In the genomic region with DNA sequence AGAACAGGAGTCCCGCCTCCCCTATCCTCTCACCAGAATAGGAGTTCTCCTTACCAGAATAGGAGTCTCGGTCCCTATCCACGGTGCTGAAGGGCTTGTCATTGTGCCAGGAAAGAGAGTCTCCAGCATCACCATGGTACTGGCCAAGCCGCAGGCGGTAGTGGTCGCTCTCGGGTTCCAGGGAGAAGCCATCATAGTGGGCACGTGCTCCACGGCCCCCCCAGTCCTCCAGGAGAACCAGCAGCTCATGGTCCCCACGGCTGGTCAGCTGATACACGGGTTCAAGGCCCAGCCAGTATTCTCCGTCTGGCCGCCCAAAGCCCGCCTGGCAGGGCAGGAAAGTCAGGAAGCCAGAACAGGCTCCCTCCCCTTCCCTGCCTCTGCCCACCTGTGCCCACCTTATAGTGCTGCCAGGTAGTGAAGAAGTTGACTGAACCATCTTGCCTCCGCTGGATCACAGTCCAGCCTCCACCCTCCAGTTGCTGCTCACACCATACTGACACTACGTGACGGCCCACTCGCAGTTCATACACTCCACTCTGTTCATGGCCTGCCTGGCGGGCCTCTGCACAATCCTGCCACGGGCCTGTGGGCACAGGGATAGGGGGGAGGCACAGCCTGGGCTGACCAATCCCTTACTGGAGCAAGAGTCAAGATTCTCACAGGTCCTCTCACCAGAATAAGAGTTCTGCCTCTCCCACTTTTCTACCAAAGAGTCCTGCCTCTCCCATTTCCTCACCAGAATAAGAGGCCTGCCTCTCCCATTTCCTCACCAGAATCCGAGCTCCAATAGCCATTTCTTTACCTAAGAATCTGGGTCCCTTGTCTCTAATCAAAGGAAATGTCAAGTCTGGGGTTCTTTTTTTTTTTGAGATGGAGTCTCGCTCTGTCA, we compare ENCODE assay signal across 21 cellular contexts. TPM values are rescaled to one million over a fixed set of nuclear protein-coding genes. Genes with fewer than 3 reads are reported as not detected.
DNase-seq lines count a peak whose midpoint lies in the region; ATAC-seq and TF ChIP-seq lines count a peak whose summit lies in the region.
"Had no signal": no experiment of that assay in that cellular context is flagged by ENCODE, and none has a peak within 500 bp of the region (broad histone marks: within the 10 kb centered on the region; RNA-seq: fewer than 3 reads in every experiment).

No MANE protein-coding gene starts in this region.

- in situ Hi-C loops in GM23248 (cut with MboI), result no loop called here

- peak; percentile 22 for TF ChIP-seq POLR2A in right lobe of liver (IDR thresholded peaks at IDR 0.05)

- H3K9me3 Mint-ChIP-seq in activated T-helper 17 cell treated with anti-CD3 and anti-CD28 coated beads, Interleukin-2, amount 50 U/mL, for 72 hours, result no peaks in the 10 kb centered on the region
- H3K9me3 Mint-ChIP-seq: activated T-helper 1 cell treated with anti-CD3 and anti-CD28 coated beads, Interleukin-12 subunit alpha, Interleukin-12 subunit beta, Interleukin-2, Interleukin-4 antibody, amounts not matched to agents 30 ng/mL and 10 ng/mL and 1 ng/mL, durations not matched to agents 14 hours and 24 hours and 36 hours had no signal

- no peaks in the 10 kb centered on the region for H3K4me1 Mint-ChIP-seq in activated T-helper 17 cell treated with anti-CD3 and anti-CD28 coated beads, Interleukin-2, amount 50 U/mL, for 72 hours
- H3K4me1 Mint-ChIP-seq: neural progenitor cell had no signal

- H3K36me3 Mint-ChIP-seq in activated T-helper 17 cell treated with anti-CD3 and anti-CD28 coated beads, Interleukin-2, amount 50 U/mL, for 72 hours (ENCODE audit: low read depth), result peaks cover 57% of the 10 kb centered on the region
- H3K36me3 Mint-ChIP-seq: neural progenitor cell had no signal

- H3K4me3 Mint-ChIP-seq in activated T-helper 17 cell treated with anti-CD3 and anti-CD28 coated beads, Interleukin-2, amount 50 U/mL, for 72 hours, result no peak overlapping the region
- H3K4me3 Mint-ChIP-seq: activated T-helper 1 cell treated with anti-CD3 and anti-CD28 coated beads, Interleukin-12 subunit alpha, Interleukin-12 subunit beta, Interleukin-2, Interleukin-4 antibody, amounts not matched to agents 30 ng/mL and 10 ng/mL and 1 ng/mL, durations not matched to agents 14 hours and 24 hours and 36 hours; neural progenitor cell had no signal

- intact Hi-C loops in right lobe of liver (cut with DNase I), result no loop called here

- H2AFZ ChIP-seq in DND-41 (ENCODE audit: low read depth, low read length) (no peak overlapping the region), GM23248 (no peak overlapping the region)
- H2AFZ ChIP-seq: neural progenitor cell had no signal

- 0 out of 2 replicates have a peak, but pooled peaks cover 3% of the 10 kb centered on the region for H4K20me1 ChIP-seq in DND-41 (ENCODE audit: insufficient read depth, low read length)
- no peaks in the 10 kb centered on the region for H4K20me1 ChIP-seq in GM23248 (ENCODE audit: insufficient read depth)

- H3K9ac ChIP-seq in DND-41 (ENCODE audit: low read depth, low read length) (no peak overlapping the region), GM23248 (no peak overlapping the region)
- H3K9ac ChIP-seq: neural progenitor cell had no signal

- H3K9me2 ChIP-seq in GM23248 (ENCODE audit: insufficient read depth), result no peaks in the 10 kb centered on the region

- H3K9me3 ChIP-seq in DND-41 (ENCODE audit: insufficient read depth, low read length, severe bottlenecking), result no peaks in the 10 kb centered on the region
- no peaks in the 10 kb centered on the region for H3K9me3 ChIP-seq in GM23248 (ENCODE audit: low read depth)
- H3K9me3 ChIP-seq in right lobe of liver, result no peaks in the 10 kb centered on the region
- H3K9me3 ChIP-seq: gastroesophageal sphincter, suprapubic skin had no signal

- no peaks in the 10 kb centered on the region for H3K79me2 ChIP-seq in DND-41 (ENCODE audit: insufficient read depth, low read length)
- no peaks in the 10 kb centered on the region for H3K79me2 ChIP-seq in GM23248 (ENCODE audit: insufficient read depth)

- TF ChIP-seq CTCF in DND-41 (IDR thresholded peaks at IDR 0.05; ENCODE audit: borderline replicate concordance, extremely low read depth, low read length, poor library complexity, severe bottlenecking) (no peak), right lobe of liver (IDR thresholded peaks at IDR 0.05) (no peak)

- 87 to 88% methylated on average over 22 of the region's 22 CpGs for WGBS in GM23248 (ENCODE audit: low coverage in 1 of 2, low lambda C conversion rate in 2 of 2, missing lambda C conversion rate in 2 of 2), 2 experiments
- 82% methylated on average over 18 of the region's 22 CpGs for WGBS in right lobe of liver (ENCODE audit: insufficient coverage, low coverage, low lambda C conversion rate, missing lambda C conversion rate)

- H3K27me3 Mint-ChIP-seq in activated T-helper 17 cell treated with anti-CD3 and anti-CD28 coated beads, Interleukin-2, amount 50 U/mL, for 72 hours, result no peaks in the 10 kb centered on the region

- H3F3A ChIP-seq in GM23248 (ENCODE audit: insufficient read depth), result peaks cover 15% of the 10 kb centered on the region

- no peak overlapping the region for H3K4me2 ChIP-seq in DND-41 (ENCODE audit: insufficient read depth, low read length)
- H3K4me2 ChIP-seq in GM23248 (ENCODE audit: unreplicated experiment), result no peak overlapping the region
- H3K4me2 ChIP-seq: neural progenitor cell had no signal

- DNase-seq in DND-41, result peak; percentile 30
- DNase-seq in GM23248, result peak; percentile 29
- DNase-seq in right lobe of liver, result no peak
- no peak for DNase-seq in stimulated activated CD4-positive, alpha-beta T cell treated with anti-CD3 and anti-CD28 coated beads, Interleukin-4, amount 100 ng/mL, for 24 hours
- DNase-seq in NCI-H345 treated with DMSO at 0.1 percent for 48 hours (lab: John Stamatoyannopoulos, UW; ENCODE audit: unreplicated experiment), result no peak
- no peak for DNase-seq in NCI-H226
- DNase-seq: amniotic stem cell, BE2C, DMS153, GOT3, mesenchymal stem cell, NCI-H2029 treated with DMSO at 0.1 percent for 48 hours, NCI-H748 treated with DMSO at 0.1 percent for 48 hours, retina, T-helper 2 cell had no signal

- H3K4me3 ChIP-seq in DND-41 (ENCODE audit: low read depth in 1 of 2, low read length in 2 of 2) (no peak overlapping the region), GM23248 (no peak overlapping the region), right lobe of liver (no peak overlapping the region)
- H3K4me3 ChIP-seq: gastroesophageal sphincter, neural progenitor cell, suprapubic skin had no signal

- H3K27me3 ChIP-seq in DND-41 (ENCODE audit: insufficient read depth, low read length, poor library complexity) (no peaks in the 10 kb centered on the region), GM23248 (replicated peaks; ENCODE audit: insufficient read depth) (no peaks in the 10 kb centered on the region), right lobe of liver (no peaks in the 10 kb centered on the region)
- H3K27me3 ChIP-seq: BE2C, gastroesophageal sphincter, suprapubic skin had no signal

- peaks cover 7% of the 10 kb centered on the region for H3K36me3 ChIP-seq in DND-41 (ENCODE audit: insufficient read depth, low read length)
- no peaks in the 10 kb centered on the region; the same call in 1 of the 2 replicates for H3K36me3 ChIP-seq in GM23248 (ENCODE audit: low read depth)
- H3K36me3 ChIP-seq in right lobe of liver, result peaks cover 5 to 24% (median 10%) of the 10 kb centered on the region in 4 donors
- H3K36me3 ChIP-seq: BE2C, neural progenitor cell had no signal

- ATAC-seq in DND-41 (ENCODE audit: insufficient read depth, low read depth) (peak; percentile 49; the same call in 1 of the 3 replicates), right lobe of liver (no peak)
- ATAC-seq in activated T-helper 17 cell treated with anti-CD3 and anti-CD28 coated beads, Interleukin-2, amount 50 U/mL, for 72 hours (replicated peaks), result no peak
- ATAC-seq: gastroesophageal sphincter had no signal

- H3K4me1 ChIP-seq in DND-41 (ENCODE audit: insufficient read depth, low read length) (no peaks in the 10 kb centered on the region), GM23248 (ENCODE audit: insufficient read depth) (no peaks in the 10 kb centered on the region), right lobe of liver (peaks cover 0 to 57% (median 17%) of the 10 kb centered on the region in 4 donors)
- H3K4me1 ChIP-seq: neural progenitor cell had no signal

- H3K27ac ChIP-seq in DND-41 (ENCODE audit: low read length) (no peak overlapping the region), GM23248 (no peak overlapping the region), right lobe of liver (no peak overlapping the region)
- H3K27ac ChIP-seq: gastroesophageal sphincter, neural progenitor cell, suprapubic skin had no signal

- H3K27ac Mint-ChIP-seq in activated T-helper 17 cell treated with anti-CD3 and anti-CD28 coated beads, Interleukin-2, amount 50 U/mL, for 72 hours, result peak overlapping the region; percentile 47
- H3K27ac Mint-ChIP-seq: activated T-helper 1 cell treated with anti-CD3 and anti-CD28 coated beads, Interleukin-12 subunit alpha, Interleukin-12 subunit beta, Interleukin-2, Interleukin-4 antibody, amounts not matched to agents 30 ng/mL and 10 ng/mL and 1 ng/mL, durations not matched to agents 14 hours and 24 hours and 36 hours; neural progenitor cell had no signal

RNA-seq across cellular contexts. Expression of gene SHFL, which starts 7.4 kb away (rescaled TPM):
- total RNA-seq in GM23248 (2014; rRNA removed; shearing (Covaris generic)), result 30.6 and 33.0 TPM in 2 replicates
- polyA plus RNA-seq in GM23248 (2016; fragmentation: Nextera tagmentation; extraction: Ambion mirVana), result 28.4 and 29.8 TPM in 2 replicates
- total RNA-seq in activated T-helper 17 cell treated with anti-CD3 and anti-CD28 coated beads, Interleukin-2, amount 50 U/mL, for 72 hours, result 10 to 100 TPM; 52.5 to 65.0 TPM
- total RNA-seq in right lobe of liver, result 100 to 1,000 TPM in 1 of 6 experiments, 10 to 100 TPM in 5; 68.5 to 119 (median 88.9) TPM

RNA-seq across cellular contexts. Expression of gene ANGPTL6, which starts 8.9 kb away (rescaled TPM):
- 0.22 and 0.63 TPM in 2 replicates for total RNA-seq in GM23248 (2014; rRNA removed; shearing (Covaris generic))
- 0.46 and 0.58 TPM in 2 replicates for polyA plus RNA-seq in GM23248 (2016; fragmentation: Nextera tagmentation; extraction: Ambion mirVana)
- 10 to 100 TPM in 1 of 2 donors, 1 to 10 TPM in 1; 5.7 to 47.0 TPM for total RNA-seq in activated T-helper 17 cell treated with anti-CD3 and anti-CD28 coated beads, Interleukin-2, amount 50 U/mL, for 72 hours
- total RNA-seq in right lobe of liver, result 10 to 100 TPM; 12.6 to 18.6 (median 15.0) TPM
- total RNA-seq: gastroesophageal sphincter, RPMI7951 had no signal

RNA-seq across cellular contexts. Expression of gene PPAN, which starts 12.6 kb away (rescaled TPM):
- 39.7 and 47.0 TPM in 2 replicates for total RNA-seq in GM23248 (2014; rRNA removed; shearing (Covaris generic))
- 44.2 and 47.7 TPM in 2 replicates for polyA plus RNA-seq in GM23248 (2016; fragmentation: Nextera tagmentation; extraction: Ambion mirVana)
- 100 to 1,000 TPM; 205 to 372 TPM for total RNA-seq in activated T-helper 17 cell treated with anti-CD3 and anti-CD28 coated beads, Interleukin-2, amount 50 U/mL, for 72 hours
- total RNA-seq in right lobe of liver, result 10 to 100 TPM; 11.2 to 19.9 (median 18.4) TPM

RNA-seq across cellular contexts. Expression of gene P2RY11, which starts 18.0 kb away (rescaled TPM):
- 2.9 and 6.3 TPM in 2 replicates for total RNA-seq in GM23248 (2014; rRNA removed; shearing (Covaris generic))
- 2.5 and 2.8 TPM in 2 replicates for polyA plus RNA-seq in GM23248 (2016; fragmentation: Nextera tagmentation; extraction: Ambion mirVana)
- 100 to 1,000 TPM; 114 to 237 TPM for total RNA-seq in activated T-helper 17 cell treated with anti-CD3 and anti-CD28 coated beads, Interleukin-2, amount 50 U/mL, for 72 hours
- total RNA-seq in right lobe of liver, result 1 to 10 TPM; 2.9 to 6.8 (median 5.0) TPM

RNA-seq across cellular contexts. Expression of gene EIF3G, which starts 26.2 kb away (rescaled TPM):
- 211 and 259 TPM in 2 replicates for total RNA-seq in GM23248 (2014; rRNA removed; shearing (Covaris generic))
- 176 and 179 TPM in 2 replicates for polyA plus RNA-seq in GM23248 (2016; fragmentation: Nextera tagmentation; extraction: Ambion mirVana)
- total RNA-seq in activated T-helper 17 cell treated with anti-CD3 and anti-CD28 coated beads, Interleukin-2, amount 50 U/mL, for 72 hours, result 100 to 1,000 TPM; 174 to 235 TPM
- 100 to 1,000 TPM in 2 of 6 experiments, 10 to 100 TPM in 4; 68.5 to 142 (median 81.4) TPM for total RNA-seq in right lobe of liver

Comparison
In these comparisons a context has a peak if more than half of its experiments do, and no peak if none do; other contexts are left out.
1. DNase-seq: peak in DND-41 (single experiment) and GM23248 (single experiment); none in right lobe of liver (0 of 3), stimulated activated CD4-positive, alpha-beta T cell treated with anti-CD3 and anti-CD28 coated beads, Interleukin-4, amount 100 ng/mL, for 24 hours (single experiment), NCI-H345 treated with DMSO at 0.1 percent for 48 hours (single experiment) and NCI-H226 (single experiment).